In the genomic region with DNA sequence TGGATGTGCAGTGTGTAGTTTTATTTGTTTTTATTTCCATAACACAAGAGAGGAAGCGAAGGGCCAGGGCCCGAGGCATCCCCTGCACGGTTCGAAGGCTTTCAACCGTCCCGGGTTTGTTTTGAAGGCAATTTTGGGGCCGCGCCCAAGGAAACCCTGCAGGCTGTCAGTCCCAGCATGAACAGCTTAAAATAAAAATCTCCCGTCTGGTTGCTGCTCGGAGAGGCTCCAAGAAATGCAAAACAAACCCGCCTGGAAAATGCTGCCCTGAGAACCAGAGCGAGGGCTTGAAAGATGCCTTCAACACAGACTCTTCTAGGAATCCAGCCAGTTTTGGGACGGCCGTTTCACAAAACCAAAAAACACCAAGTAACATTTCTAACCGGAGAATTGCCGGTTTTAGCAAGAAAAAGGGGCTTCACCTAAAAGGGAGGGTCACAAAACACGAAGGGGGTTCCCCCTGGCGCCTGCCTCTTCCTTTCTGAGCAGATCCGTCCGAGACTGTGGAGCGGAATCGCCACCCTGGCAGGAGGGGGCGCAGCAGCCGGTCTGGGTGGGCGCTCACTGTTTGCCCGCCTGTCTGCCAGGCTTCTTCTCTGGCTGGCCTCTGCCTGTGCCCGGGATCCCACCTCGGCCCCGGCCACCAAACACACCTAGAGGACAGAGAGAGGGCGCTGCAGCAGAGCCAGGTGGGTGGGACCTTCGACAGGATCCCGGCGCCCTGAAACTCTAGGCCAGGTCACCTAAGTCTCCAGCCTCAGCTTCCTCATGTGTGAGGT, we compare ENCODE assay signal across 1 cellular context.
TF ChIP-seq lines count a peak whose summit lies in the region.

No MANE protein-coding gene starts in this region.

TF ChIP-seq in K562, 482 proteins besides CTCF, POLR2A, EP300 and RAD21:
- TF ChIP-seq EGR1 (conservative IDR thresholded peaks at IDR 0.05) (no peak), POLR2G (IDR thresholded peaks at IDR 0.05; ENCODE audit: low read depth, low read length) (peak; percentile 51)
